ENCODE assay signal across 1 cellular context in the genomic region with DNA sequence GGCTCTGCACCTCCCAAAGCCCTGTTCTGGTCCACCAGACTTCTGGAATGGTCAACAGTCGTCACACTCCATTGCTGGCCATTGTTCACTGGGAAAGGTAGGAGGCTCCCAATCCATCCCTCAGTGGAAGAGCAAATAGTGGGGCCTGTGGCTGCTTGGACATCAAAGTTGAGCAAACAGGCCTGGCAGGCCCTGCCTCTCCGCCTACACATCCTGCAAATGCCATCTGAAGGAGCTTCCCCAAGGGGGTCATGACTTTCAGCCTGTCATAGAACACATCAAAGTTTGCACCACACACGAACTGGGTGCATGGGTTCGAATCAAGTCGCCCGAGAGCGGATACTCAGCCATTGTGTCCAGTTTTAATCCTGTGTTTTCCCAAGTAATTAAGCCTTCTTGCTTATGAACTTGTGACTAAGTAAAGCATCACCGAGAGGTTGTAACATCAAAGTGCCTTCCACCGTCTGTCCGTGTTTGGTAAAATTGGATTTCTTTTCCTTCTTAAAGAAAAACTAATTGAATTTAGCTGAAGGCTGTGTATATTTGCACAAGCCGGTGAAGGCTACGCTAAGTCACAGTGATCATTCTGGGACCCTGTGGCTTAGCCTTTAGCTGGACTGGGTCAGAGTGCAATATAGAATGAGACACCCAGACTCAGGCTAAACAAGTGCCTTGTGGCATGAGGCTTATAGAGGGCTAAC.
TF ChIP-seq lines count a peak whose summit lies in the region.

No MANE protein-coding gene starts in this region.

TF ChIP-seq in HepG2, 621 proteins besides CTCF, POLR2A, EP300 and RAD21 (continued from another document and continues in another):
- TF ChIP-seq, protein P1, sequence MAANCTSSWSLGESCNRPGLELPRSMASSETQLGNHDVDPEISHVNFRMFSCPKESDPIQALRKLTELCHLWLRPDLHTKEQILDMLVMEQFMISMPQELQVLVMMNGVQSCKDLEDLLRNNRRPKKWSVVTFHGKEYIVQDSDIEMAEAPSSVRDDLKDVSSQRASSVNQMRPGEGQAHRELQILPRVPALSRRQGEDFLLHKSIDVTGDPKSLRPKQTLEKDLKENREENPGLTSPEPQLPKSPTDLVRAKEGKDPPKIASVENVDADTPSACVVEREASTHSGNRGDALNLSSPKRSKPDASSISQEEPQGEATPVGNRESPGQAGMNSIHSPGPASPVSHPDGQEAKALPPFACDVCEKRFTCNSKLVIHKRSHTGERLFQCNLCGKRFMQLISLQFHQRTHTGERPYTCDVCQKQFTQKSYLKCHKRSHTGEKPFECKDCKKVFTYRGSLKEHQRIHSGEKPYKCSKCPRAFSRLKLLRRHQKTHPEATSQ (CRISPR knock-in tag; IDR thresholded peaks at IDR 0.05; ENCODE audit: borderline replicate concordance), result peak; percentile 83; the same call in 1 of the 2 replicates
- TF ChIP-seq, protein P2, sequence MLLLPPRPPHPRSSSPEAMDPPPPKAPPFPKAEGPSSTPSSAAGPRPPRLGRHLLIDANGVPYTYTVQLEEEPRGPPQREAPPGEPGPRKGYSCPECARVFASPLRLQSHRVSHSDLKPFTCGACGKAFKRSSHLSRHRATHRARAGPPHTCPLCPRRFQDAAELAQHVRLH (CRISPR knock-in tag; IDR thresholded peaks at IDR 0.05; ENCODE audit: borderline replicate concordance, low read depth), result peak; percentile 84; the same call in 1 of the 2 replicates
- TF ChIP-seq ZNF781 (CRISPR knock-in tag; IDR thresholded peaks at IDR 0.05; ENCODE audit: borderline replicate concordance, not compliant biosample characterization), result peak; percentile 23
- TF ChIP-seq, protein P3, sequence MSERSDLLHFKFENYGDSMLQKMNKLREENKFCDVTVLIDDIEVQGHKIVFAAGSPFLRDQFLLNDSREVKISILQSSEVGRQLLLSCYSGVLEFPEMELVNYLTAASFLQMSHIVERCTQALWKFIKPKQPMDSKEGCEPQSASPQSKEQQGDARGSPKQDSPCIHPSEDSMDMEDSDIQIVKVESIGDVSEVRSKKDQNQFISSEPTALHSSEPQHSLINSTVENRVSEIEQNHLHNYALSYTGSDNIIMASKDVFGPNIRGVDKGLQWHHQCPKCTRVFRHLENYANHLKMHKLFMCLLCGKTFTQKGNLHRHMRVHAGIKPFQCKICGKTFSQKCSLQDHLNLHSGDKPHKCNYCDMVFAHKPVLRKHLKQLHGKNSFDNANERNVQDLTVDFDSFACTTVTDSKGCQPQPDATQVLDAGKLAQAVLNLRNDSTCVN (CRISPR knock-in tag; IDR thresholded peaks at IDR 0.05; ENCODE audit: borderline replicate concordance), result no peak
- peak; percentile 86 for TF ChIP-seq DPF2 (CRISPR knock-in tag; IDR thresholded peaks at IDR 0.05; ENCODE audit: borderline replicate concordance, low read depth)
- peak; percentile 21 for TF ChIP-seq STAG1 (CRISPR knock-in tag; IDR thresholded peaks at IDR 0.05)
- TF ChIP-seq ZNF746 (CRISPR knock-in tag; IDR thresholded peaks at IDR 0.05), result 0 out of 2 replicates have a peak, but pooled peaks have one; percentile 14
- TF ChIP-seq NKX3-1 (CRISPR knock-in tag; IDR thresholded peaks at IDR 0.05), result peak; percentile 89; the same call in 1 of the 2 replicates
- peak; percentile 43 for TF ChIP-seq SKI (IDR thresholded peaks at IDR 0.05; ENCODE audit: partially characterized antibody)
- no peak for TF ChIP-seq ZNF225 (CRISPR knock-in tag; IDR thresholded peaks at IDR 0.05)
- TF ChIP-seq FOXK2 (IDR thresholded peaks at IDR 0.05), result no peak
- TF ChIP-seq, protein P4, sequence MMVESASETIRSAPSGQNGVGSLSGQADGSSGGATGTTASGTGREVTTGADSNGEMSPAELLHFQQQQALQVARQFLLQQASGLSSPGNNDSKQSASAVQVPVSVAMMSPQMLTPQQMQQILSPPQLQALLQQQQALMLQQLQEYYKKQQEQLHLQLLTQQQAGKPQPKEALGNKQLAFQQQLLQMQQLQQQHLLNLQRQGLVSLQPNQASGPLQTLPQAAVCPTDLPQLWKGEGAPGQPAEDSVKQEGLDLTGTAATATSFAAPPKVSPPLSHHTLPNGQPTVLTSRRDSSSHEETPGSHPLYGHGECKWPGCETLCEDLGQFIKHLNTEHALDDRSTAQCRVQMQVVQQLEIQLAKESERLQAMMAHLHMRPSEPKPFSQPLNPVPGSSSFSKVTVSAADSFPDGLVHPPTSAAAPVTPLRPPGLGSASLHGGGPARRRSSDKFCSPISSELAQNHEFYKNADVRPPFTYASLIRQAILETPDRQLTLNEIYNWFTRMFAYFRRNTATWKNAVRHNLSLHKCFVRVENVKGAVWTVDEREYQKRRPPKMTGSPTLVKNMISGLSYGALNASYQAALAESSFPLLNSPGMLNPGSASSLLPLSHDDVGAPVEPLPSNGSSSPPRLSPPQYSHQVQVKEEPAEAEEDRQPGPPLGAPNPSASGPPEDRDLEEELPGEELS (CRISPR knock-in tag; IDR thresholded peaks at IDR 0.05), result peak; percentile 82
- no peak for TF ChIP-seq ZNF264 (CRISPR knock-in tag; IDR thresholded peaks at IDR 0.05)
- TF ChIP-seq ZNF567 (CRISPR knock-in tag; IDR thresholded peaks at IDR 0.05; ENCODE audit: borderline replicate concordance), result no peak
- peak; percentile 39; the same call in 1 of the 2 replicates for TF ChIP-seq ONECUT2 (CRISPR knock-in tag; IDR thresholded peaks at IDR 0.05)
- TF ChIP-seq, protein P5, sequence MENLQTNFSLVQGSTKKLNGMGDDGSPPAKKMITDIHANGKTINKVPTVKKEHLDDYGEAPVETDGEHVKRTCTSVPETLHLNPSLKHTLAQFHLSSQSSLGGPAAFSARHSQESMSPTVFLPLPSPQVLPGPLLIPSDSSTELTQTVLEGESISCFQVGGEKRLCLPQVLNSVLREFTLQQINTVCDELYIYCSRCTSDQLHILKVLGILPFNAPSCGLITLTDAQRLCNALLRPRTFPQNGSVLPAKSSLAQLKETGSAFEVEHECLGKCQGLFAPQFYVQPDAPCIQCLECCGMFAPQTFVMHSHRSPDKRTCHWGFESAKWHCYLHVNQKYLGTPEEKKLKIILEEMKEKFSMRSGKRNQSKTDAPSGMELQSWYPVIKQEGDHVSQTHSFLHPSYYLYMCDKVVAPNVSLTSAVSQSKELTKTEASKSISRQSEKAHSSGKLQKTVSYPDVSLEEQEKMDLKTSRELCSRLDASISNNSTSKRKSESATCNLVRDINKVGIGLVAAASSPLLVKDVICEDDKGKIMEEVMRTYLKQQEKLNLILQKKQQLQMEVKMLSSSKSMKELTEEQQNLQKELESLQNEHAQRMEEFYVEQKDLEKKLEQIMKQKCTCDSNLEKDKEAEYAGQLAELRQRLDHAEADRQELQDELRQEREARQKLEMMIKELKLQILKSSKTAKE (CRISPR knock-in tag; IDR thresholded peaks at IDR 0.05; ENCODE audit: borderline replicate concordance), result peak; percentile 79; the same call in 1 of the 2 replicates
- TF ChIP-seq, protein P6, sequence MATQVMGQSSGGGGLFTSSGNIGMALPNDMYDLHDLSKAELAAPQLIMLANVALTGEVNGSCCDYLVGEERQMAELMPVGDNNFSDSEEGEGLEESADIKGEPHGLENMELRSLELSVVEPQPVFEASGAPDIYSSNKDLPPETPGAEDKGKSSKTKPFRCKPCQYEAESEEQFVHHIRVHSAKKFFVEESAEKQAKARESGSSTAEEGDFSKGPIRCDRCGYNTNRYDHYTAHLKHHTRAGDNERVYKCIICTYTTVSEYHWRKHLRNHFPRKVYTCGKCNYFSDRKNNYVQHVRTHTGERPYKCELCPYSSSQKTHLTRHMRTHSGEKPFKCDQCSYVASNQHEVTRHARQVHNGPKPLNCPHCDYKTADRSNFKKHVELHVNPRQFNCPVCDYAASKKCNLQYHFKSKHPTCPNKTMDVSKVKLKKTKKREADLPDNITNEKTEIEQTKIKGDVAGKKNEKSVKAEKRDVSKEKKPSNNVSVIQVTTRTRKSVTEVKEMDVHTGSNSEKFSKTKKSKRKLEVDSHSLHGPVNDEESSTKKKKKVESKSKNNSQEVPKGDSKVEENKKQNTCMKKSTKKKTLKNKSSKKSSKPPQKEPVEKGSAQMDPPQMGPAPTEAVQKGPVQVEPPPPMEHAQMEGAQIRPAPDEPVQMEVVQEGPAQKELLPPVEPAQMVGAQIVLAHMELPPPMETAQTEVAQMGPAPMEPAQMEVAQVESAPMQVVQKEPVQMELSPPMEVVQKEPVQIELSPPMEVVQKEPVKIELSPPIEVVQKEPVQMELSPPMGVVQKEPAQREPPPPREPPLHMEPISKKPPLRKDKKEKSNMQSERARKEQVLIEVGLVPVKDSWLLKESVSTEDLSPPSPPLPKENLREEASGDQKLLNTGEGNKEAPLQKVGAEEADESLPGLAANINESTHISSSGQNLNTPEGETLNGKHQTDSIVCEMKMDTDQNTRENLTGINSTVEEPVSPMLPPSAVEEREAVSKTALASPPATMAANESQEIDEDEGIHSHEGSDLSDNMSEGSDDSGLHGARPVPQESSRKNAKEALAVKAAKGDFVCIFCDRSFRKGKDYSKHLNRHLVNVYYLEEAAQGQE (IDR thresholded peaks at IDR 0.05; ENCODE audit: borderline replicate concordance in 1 of 2, low read depth in 1 of 2, low read length in 2 of 2), result peak in 1 of 2 experiments; percentile 33; a peak in 1 of 4 replicates
- no peak for TF ChIP-seq ZNF660 (CRISPR knock-in tag; IDR thresholded peaks at IDR 0.05; ENCODE audit: borderline replicate concordance, low read depth)
- no peak for TF ChIP-seq KDM5A (IDR thresholded peaks at IDR 0.05; ENCODE audit: borderline replicate concordance, low read length)
- TF ChIP-seq PLRG1 (conservative IDR thresholded peaks at IDR 0.05), result no peak
- no peak for TF ChIP-seq MATR3 (CRISPR knock-in tag; IDR thresholded peaks at IDR 0.05)
- no peak; the same call in 1 of the 2 replicates for TF ChIP-seq POGZ (CRISPR knock-in tag; IDR thresholded peaks at IDR 0.05)
- TF ChIP-seq MIER3 (CRISPR knock-in tag; IDR thresholded peaks at IDR 0.05; ENCODE audit: borderline replicate concordance), result peak; percentile 83; the same call in 1 of the 2 replicates
- peak; percentile 93 for TF ChIP-seq SALL1 (CRISPR knock-in tag; IDR thresholded peaks at IDR 0.05)
- no peak for TF ChIP-seq CHCHD3 (CRISPR knock-in tag; IDR thresholded peaks at IDR 0.05)
- TF ChIP-seq, protein P7, sequence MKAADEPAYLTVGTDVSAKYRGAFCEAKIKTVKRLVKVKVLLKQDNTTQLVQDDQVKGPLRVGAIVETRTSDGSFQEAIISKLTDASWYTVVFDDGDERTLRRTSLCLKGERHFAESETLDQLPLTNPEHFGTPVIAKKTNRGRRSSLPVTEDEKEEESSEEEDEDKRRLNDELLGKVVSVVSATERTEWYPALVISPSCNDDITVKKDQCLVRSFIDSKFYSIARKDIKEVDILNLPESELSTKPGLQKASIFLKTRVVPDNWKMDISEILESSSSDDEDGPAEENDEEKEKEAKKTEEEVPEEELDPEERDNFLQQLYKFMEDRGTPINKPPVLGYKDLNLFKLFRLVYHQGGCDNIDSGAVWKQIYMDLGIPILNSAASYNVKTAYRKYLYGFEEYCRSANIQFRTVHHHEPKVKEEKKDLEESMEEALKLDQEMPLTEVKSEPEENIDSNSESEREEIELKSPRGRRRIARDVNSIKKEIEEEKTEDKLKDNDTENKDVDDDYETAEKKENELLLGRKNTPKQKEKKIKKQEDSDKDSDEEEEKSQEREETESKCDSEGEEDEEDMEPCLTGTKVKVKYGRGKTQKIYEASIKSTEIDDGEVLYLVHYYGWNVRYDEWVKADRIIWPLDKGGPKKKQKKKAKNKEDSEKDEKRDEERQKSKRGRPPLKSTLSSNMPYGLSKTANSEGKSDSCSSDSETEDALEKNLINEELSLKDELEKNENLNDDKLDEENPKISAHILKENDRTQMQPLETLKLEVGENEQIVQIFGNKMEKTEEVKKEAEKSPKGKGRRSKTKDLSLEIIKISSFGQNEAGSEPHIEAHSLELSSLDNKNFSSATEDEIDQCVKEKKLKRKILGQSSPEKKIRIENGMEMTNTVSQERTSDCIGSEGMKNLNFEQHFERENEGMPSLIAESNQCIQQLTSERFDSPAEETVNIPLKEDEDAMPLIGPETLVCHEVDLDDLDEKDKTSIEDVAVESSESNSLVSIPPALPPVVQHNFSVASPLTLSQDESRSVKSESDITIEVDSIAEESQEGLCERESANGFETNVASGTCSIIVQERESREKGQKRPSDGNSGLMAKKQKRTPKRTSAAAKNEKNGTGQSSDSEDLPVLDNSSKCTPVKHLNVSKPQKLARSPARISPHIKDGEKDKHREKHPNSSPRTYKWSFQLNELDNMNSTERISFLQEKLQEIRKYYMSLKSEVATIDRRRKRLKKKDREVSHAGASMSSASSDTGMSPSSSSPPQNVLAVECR (CRISPR knock-in tag; IDR thresholded peaks at IDR 0.05; ENCODE audit: borderline replicate concordance), result peak; percentile 67; the same call in 1 of the 2 replicates
- TF ChIP-seq HNF4G (IDR thresholded peaks at IDR 0.05; ENCODE audit: borderline replicate concordance, low read depth, low read length), result peak; percentile 24; the same call in 1 of the 2 replicates
- TF ChIP-seq HNF4G (CRISPR knock-in tag; IDR thresholded peaks at IDR 0.05; ENCODE audit: borderline replicate concordance, low read depth), result no peak; the same call in 1 of the 2 replicates
- TF ChIP-seq SETDB1 (CRISPR knock-in tag; IDR thresholded peaks at IDR 0.05; ENCODE audit: borderline replicate concordance), result no peak
- TF ChIP-seq, protein P8, sequence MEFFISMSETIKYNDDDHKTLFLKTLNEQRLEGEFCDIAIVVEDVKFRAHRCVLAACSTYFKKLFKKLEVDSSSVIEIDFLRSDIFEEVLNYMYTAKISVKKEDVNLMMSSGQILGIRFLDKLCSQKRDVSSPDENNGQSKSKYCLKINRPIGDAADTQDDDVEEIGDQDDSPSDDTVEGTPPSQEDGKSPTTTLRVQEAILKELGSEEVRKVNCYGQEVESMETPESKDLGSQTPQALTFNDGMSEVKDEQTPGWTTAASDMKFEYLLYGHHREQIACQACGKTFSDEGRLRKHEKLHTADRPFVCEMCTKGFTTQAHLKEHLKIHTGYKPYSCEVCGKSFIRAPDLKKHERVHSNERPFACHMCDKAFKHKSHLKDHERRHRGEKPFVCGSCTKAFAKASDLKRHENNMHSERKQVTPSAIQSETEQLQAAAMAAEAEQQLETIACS (CRISPR knock-in tag; IDR thresholded peaks at IDR 0.05), result no peak
- peak; percentile 49; the same call in 1 of the 2 replicates for TF ChIP-seq GLI4 (CRISPR knock-in tag; IDR thresholded peaks at IDR 0.05; ENCODE audit: borderline replicate concordance)
- TF ChIP-seq ZFP36L1 (CRISPR knock-in tag; IDR thresholded peaks at IDR 0.05), result no peak
- no peak for TF ChIP-seq SRY (CRISPR knock-in tag; IDR thresholded peaks at IDR 0.05)
- TF ChIP-seq, protein P9, sequence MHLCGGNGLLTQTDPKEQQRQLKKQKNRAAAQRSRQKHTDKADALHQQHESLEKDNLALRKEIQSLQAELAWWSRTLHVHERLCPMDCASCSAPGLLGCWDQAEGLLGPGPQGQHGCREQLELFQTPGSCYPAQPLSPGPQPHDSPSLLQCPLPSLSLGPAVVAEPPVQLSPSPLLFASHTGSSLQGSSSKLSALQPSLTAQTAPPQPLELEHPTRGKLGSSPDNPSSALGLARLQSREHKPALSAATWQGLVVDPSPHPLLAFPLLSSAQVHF (CRISPR knock-in tag; IDR thresholded peaks at IDR 0.05), result no peak
- TF ChIP-seq ZNF546 (CRISPR knock-in tag; conservative IDR thresholded peaks at IDR 0.05), result 0 out of 2 replicates have a peak, but pooled peaks have one; percentile 47
- peak; percentile 91 for TF ChIP-seq NR2F6 (IDR thresholded peaks at IDR 0.05)
- TF ChIP-seq NR2F6 (CRISPR knock-in tag; IDR thresholded peaks at IDR 0.05), result peak; percentile 92
- no peak for TF ChIP-seq ZNF138 (CRISPR knock-in tag; IDR thresholded peaks at IDR 0.05; ENCODE audit: low read depth)
- TF ChIP-seq MAF1 (CRISPR knock-in tag; IDR thresholded peaks at IDR 0.05; ENCODE audit: borderline replicate concordance), result no peak
- TF ChIP-seq ZNF788 (CRISPR knock-in tag; IDR thresholded peaks at IDR 0.05; ENCODE audit: borderline replicate concordance), result peak; percentile 45; the same call in 1 of the 2 replicates
